9 cellular contexts compared by ENCODE assay signal in the genomic region with DNA sequence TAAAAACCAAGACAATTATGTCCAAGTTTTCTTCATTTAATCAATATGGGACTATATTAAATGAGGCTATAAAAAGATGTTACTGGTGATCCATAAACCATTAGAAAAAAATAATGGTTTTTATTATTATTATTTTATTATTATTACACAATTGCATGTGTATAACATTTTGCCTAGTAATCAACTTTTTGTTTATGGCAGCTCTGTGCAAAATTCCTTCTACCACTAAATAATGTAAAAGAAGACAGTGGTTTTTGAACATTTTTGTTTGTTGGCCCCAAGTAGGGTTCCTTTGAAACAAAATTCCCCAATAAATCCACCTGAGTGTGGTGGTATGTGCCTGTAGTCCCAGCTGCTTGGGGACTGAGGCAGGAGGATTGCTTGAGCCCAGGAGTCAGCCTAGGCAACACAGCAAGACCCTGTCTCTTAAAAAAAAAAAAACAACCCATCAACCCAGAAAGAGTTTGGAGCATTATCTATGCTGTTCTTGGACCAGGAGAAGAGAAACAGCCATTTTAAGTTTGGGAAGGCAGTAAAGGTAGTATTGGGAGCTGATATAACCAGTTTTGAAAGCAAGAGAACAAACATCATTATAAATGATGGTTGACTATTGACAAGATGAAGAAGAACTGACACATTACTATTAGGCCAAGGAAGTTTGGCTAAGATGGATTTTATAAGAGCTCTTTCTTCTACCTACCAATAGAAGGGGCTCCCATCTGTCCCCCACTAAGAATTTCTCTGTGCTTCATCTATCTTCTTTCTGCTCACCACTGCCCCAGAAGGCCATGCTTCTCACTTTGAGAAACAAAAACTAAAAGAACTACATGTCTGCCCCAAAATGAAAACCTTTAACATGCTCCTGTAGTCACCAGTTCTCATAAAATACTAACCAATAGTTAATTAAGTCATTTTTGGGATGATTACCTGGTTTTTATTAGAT. TPM values are rescaled to one million over a fixed set of nuclear protein-coding genes. Genes with fewer than 3 reads are reported as not detected.
DNase-seq lines count a peak whose midpoint lies in the region; ATAC-seq and TF ChIP-seq lines count a peak whose summit lies in the region.
"Had no signal": no experiment of that assay in that cellular context is flagged by ENCODE, and none has a peak within 500 bp of the region (broad histone marks: within the 10 kb centered on the region; RNA-seq: fewer than 3 reads in every experiment).

No MANE protein-coding gene starts in this region.

- no peak for TF ChIP-seq POLR2A in transverse colon (IDR thresholded peaks at IDR 0.05)

- H3K27ac ChIP-seq in osteoblast (ENCODE audit: low read depth, low read length) (peak overlapping the region; percentile 56), transverse colon (peak overlapping the region in 1 of 4 donors; percentile 20)

- in situ Hi-C loops in transverse colon (cut with MboI; ENCODE audit: low pct_ligation_motif_present in 1 of 4, low pct_unique_long_range_greater_than_20kb in 1 of 4, low sequenced_read_pairs in 3 of 4) = no loop called here

- H3K27ac Mint-ChIP-seq in activated CD8-positive, alpha-beta T cell treated with anti-CD3 and anti-CD28 coated beads for 36 hours = peak overlapping the region; percentile 79

- H3K36me3 Mint-ChIP-seq in activated CD8-positive, alpha-beta T cell treated with anti-CD3 and anti-CD28 coated beads for 36 hours (ENCODE audit: low read depth) = peaks cover 4% of the 10 kb centered on the region

- no peak for TF ChIP-seq EP300 in transverse colon (IDR thresholded peaks at IDR 0.05; ENCODE audit: low read depth)

- H3K4me3 ChIP-seq in osteoblast (ENCODE audit: insufficient read depth, low read length) = no peak overlapping the region
- H3K4me3 ChIP-seq in transverse colon = peak overlapping the region in 1 of 4 donors; percentile 22

- H2AFZ ChIP-seq in osteoblast (ENCODE audit: low read length) = peak overlapping the region; percentile 51

- CTCF ChIA-PET in activated CD8-positive, alpha-beta T cell treated with anti-CD3 and anti-CD28 coated beads for 36 hours (lab: Charles Lee) = interaction anchor here (0.6 to 2.5 kb wide), 7 partner anchors 14 to 782 kb away, joined by 3 to 7 read pairs (median 3); no protein-coding TSS in a partner anchor

- H3K27me3 ChIP-seq in osteoblast (ENCODE audit: insufficient read depth, low read length) (no peaks in the 10 kb centered on the region), transverse colon (no peaks in the 10 kb centered on the region)

- H3K36me3 ChIP-seq in osteoblast (ENCODE audit: insufficient read depth, low read length) = no peaks in the 10 kb centered on the region
- H3K36me3 ChIP-seq in transverse colon = no peaks in the 10 kb centered on the region

- POLR2A ChIA-PET in activated CD8-positive, alpha-beta T cell treated with anti-CD3 and anti-CD28 coated beads for 36 hours (lab: Charles Lee) = interaction anchor here (0.6 to 0.9 kb wide), 2 partner anchors 12 to 97 kb away, joined by 4 read pairs; no protein-coding TSS in a partner anchor

- H3K4me2 ChIP-seq in osteoblast (ENCODE audit: insufficient read depth, low read length) = peak overlapping the region; percentile 40

- peak; percentile 25 for DNase-seq in SIG-M5 treated with dmso at 0.1 percent for 504 hours (lab: John Stamatoyannopoulos, UW; ENCODE audit: unreplicated experiment)
- no peak for DNase-seq in SIG-M5 (lab: John Stamatoyannopoulos, UW)
- DNase-seq in activated CD8-positive, alpha-beta T cell treated with anti-CD3 and anti-CD28 coated beads for 36 hours = peak; percentile 40
- DNase-seq in osteoblast (ENCODE audit: insufficient read length, low spot score, missing footprints) = no peak
- no peak for DNase-seq in transverse colon
- DNase-seq in NCI-H1436 (lab: John Stamatoyannopoulos, UW) = no peak

- H3K27me3 Mint-ChIP-seq in activated CD8-positive, alpha-beta T cell treated with anti-CD3 and anti-CD28 coated beads for 36 hours = no peaks in the 10 kb centered on the region

- H3K4me3 Mint-ChIP-seq in activated CD8-positive, alpha-beta T cell treated with anti-CD3 and anti-CD28 coated beads for 36 hours = peak overlapping the region; percentile 79

- intact Hi-C loops in activated CD8-positive, alpha-beta T cell treated with anti-CD3 and anti-CD28 coated beads for 36 hours (cut with micrococcal nuclease) = loop anchor here (10.0 kb wide), 1 partner anchor 45 kb away; no protein-coding TSS in a partner anchor
- intact Hi-C loops in transverse colon (cut with DNase I; ENCODE audit: low total_unique reads) = no loop called here

- H3K79me2 ChIP-seq in osteoblast (ENCODE audit: insufficient read depth, low read length) = no peaks in the 10 kb centered on the region

- H4K20me1 ChIP-seq in osteoblast (ENCODE audit: insufficient read depth, low read length) = no peaks in the 10 kb centered on the region

- TF ChIP-seq CTCF in activated CD8-positive, alpha-beta T cell treated with anti-CD3 and anti-CD28 coated beads for 36 hours (IDR thresholded peaks at IDR 0.05) = no peak
- TF ChIP-seq CTCF in osteoblast (IDR thresholded peaks at IDR 0.05; ENCODE audit: extremely low read depth, low read depth, low read length) (no peak), transverse colon (IDR thresholded peaks at IDR 0.05) (no peak)

- H3K4me1 ChIP-seq in osteoblast (ENCODE audit: insufficient read depth, low read length) = peaks cover 22% of the 10 kb centered on the region
- peaks cover 0 to 8% (median 0%) of the 10 kb centered on the region in 4 donors for H3K4me1 ChIP-seq in transverse colon

- no peaks in the 10 kb centered on the region for H3K9me3 ChIP-seq in osteoblast (ENCODE audit: low read depth, low read length)
- H3K9me3 ChIP-seq in transverse colon = no peaks in the 10 kb centered on the region

- peaks cover 48% of the 10 kb centered on the region for H3K4me1 Mint-ChIP-seq in activated CD8-positive, alpha-beta T cell treated with anti-CD3 and anti-CD28 coated beads for 36 hours (ENCODE audit: low read depth)

- peak; percentile 44 for ATAC-seq in HG03103 (IDR thresholded peaks at IDR 0.05; ENCODE audit: low read depth, unreplicated experiment)
- peak; percentile 35 for ATAC-seq in activated CD8-positive, alpha-beta T cell treated with anti-CD3 and anti-CD28 coated beads for 36 hours
- ATAC-seq in HG02884 (IDR thresholded peaks at IDR 0.05; ENCODE audit: unreplicated experiment) = no peak

- no peaks in the 10 kb centered on the region for H3K9me3 Mint-ChIP-seq in activated CD8-positive, alpha-beta T cell treated with anti-CD3 and anti-CD28 coated beads for 36 hours

RNA-seq across cellular contexts. Expression of gene TMEM156, which starts 2.2 kb away (rescaled TPM):
- total RNA-seq in activated CD8-positive, alpha-beta T cell treated with anti-CD3 and anti-CD28 coated beads for 36 hours = 10 to 100 TPM; 11.7 to 12.0 TPM
- under 0.01 TPM in 1 of 2 replicates, not detected in the other for total RNA-seq in osteoblast
- 1 to 10 TPM in 1 of 4 donors, under 1 TPM in 1, not detected in 2; 0.96 to 2.9 TPM for total RNA-seq in transverse colon
- total RNA-seq: myocyte had no signal

RNA-seq across cellular contexts. Expression of gene KLHL5, which starts 32.0 kb away (rescaled TPM):
- total RNA-seq in activated CD8-positive, alpha-beta T cell treated with anti-CD3 and anti-CD28 coated beads for 36 hours = 1 to 10 TPM; 6.6 to 6.8 TPM
- total RNA-seq in osteoblast (65.1 and 95.5 TPM in 2 replicates), transverse colon (10 to 100 TPM; 13.5 to 27.3 (median 21.3) TPM)

Comparison
In these comparisons a context has a peak if more than half of its experiments do, and no peak if none do; other contexts are left out.
1. DNase-seq: peak in SIG-M5 treated with dmso at 0.1 percent for 504 hours (single experiment) and activated CD8-positive, alpha-beta T cell treated with anti-CD3 and anti-CD28 coated beads for 36 hours (single experiment); none in SIG-M5 (single experiment), osteoblast (single experiment), transverse colon (single experiment) and NCI-H1436 (single experiment).